19 cellular contexts compared by ENCODE assay signal in genomic region chr3:173241727-173242126, GRCh38.
DNase-seq lines count a peak whose midpoint lies in the region; ATAC-seq, FAIRE-seq and TF ChIP-seq lines count a peak whose summit lies in the region.
"Had no signal": no experiment of that assay in that cellular context is flagged by ENCODE, and none has a peak within 500 bp of the region (broad histone marks: within the 10 kb centered on the region; RNA-seq: fewer than 3 reads in every experiment).

No MANE protein-coding gene starts in this region.

- intact Hi-C loops in kidney (cut with DNase I) = no loop called here

- TF ChIP-seq CTCF in WTC11 (IDR thresholded peaks at IDR 0.05) (no peak), kidney (IDR thresholded peaks at IDR 0.05; ENCODE audit: borderline replicate concordance, extremely low read depth, insufficient read depth) (no peak), type B pancreatic cell (conservative IDR thresholded peaks at IDR 0.05) (no peak)

- no peak overlapping the region for H3K4me3 Mint-ChIP-seq in WTC11
- no peak overlapping the region for H3K4me3 Mint-ChIP-seq in type B pancreatic cell
- H3K4me3 Mint-ChIP-seq: CD4-positive, alpha-beta memory T cell; GM23338; H9 had no signal

- FAIRE-seq in G401.6 (lab: Jason Lieb, UNC) (peak; percentile 96), kidney (lab: Jason Lieb, UNC) (peak; percentile 66)
- FAIRE-seq: GM12878 had no signal

- H3K27me3 Mint-ChIP-seq in WTC11 (ENCODE audit: low read depth) = peaks cover 7% of the 10 kb centered on the region
- H3K27me3 Mint-ChIP-seq in type B pancreatic cell = no peaks in the 10 kb centered on the region
- H3K27me3 Mint-ChIP-seq: CD4-positive, alpha-beta memory T cell had no signal

- H3K27ac Mint-ChIP-seq in WTC11 (no peak overlapping the region), type B pancreatic cell (no peak overlapping the region)
- H3K27ac Mint-ChIP-seq: CD4-positive, alpha-beta memory T cell; GM23338; H9 had no signal

- H3K27ac ChIP-seq in kidney (ENCODE audit: low read depth in 2 of 2, low read length in 2 of 2) = no peak overlapping the region
- no peak overlapping the region for H3K27ac ChIP-seq in substantia nigra (ENCODE audit: low read depth, low read length, poor library complexity, severe bottlenecking)

- 0 out of 2 replicates have a peak, but pooled peaks cover 3% of the 10 kb centered on the region for H3K36me3 Mint-ChIP-seq in WTC11
- H3K36me3 Mint-ChIP-seq in type B pancreatic cell = no peaks in the 10 kb centered on the region
- H3K36me3 Mint-ChIP-seq: CD4-positive, alpha-beta memory T cell had no signal

- no peak for ATAC-seq in WTC11
- no peak for ATAC-seq in GM18907 (IDR thresholded peaks at IDR 0.05; ENCODE audit: unreplicated experiment)
- ATAC-seq: GM12878, GM23338, HCT116 had no signal

- H3K9ac ChIP-seq in kidney (ENCODE audit: low read length in 2 of 2) = no peak overlapping the region

- H3K4me1 Mint-ChIP-seq in WTC11 (peaks cover 14% of the 10 kb centered on the region), type B pancreatic cell (ENCODE audit: unreplicated experiment) (no peaks in the 10 kb centered on the region)
- H3K4me1 Mint-ChIP-seq: CD4-positive, alpha-beta memory T cell had no signal

- CTCF ChIA-PET in WTC11 (lab: Charles Lee) = no interaction called here

- POLR2A ChIA-PET in WTC11 (lab: Charles Lee) = no interaction called here

- DNase-seq in WTC11 (ENCODE audit: low spot score) = no peak
- no peak for DNase-seq in kidney
- DNase-seq in substantia nigra (lab: John Stamatoyannopoulos, UW) = no peak
- DNase-seq in activated CD4-positive, alpha-beta T cell treated with anti-CD3 and anti-CD28 coated beads for 1 hour = no peak
- DNase-seq in type B pancreatic cell (ENCODE audit: extremely low spot score, unreplicated experiment) = no peak
- DNase-seq: 8988T; C1 segment of cervical spinal cord; Calu3; CD4-positive, alpha-beta memory T cell; COR-L47; DMS153; DND-41; GDM1; H9 had no signal

- H3K9me3 Mint-ChIP-seq in WTC11 (peaks cover 4% of the 10 kb centered on the region; the same call in 1 of the 2 replicates), type B pancreatic cell (no peaks in the 10 kb centered on the region)
- H3K9me3 Mint-ChIP-seq: GM23338 had no signal

- no peaks in the 10 kb centered on the region for H3K36me3 ChIP-seq in kidney (ENCODE audit: control insufficient read depth in 1 of 2, insufficient read depth in 2 of 2, low read length in 2 of 2)

- no peak overlapping the region for H3K4me3 ChIP-seq in kidney (ENCODE audit: low read length in 2 of 2)
- H3K4me3 ChIP-seq: GM12878, GM23338 had no signal

- H3K9me3 ChIP-seq in kidney (ENCODE audit: control insufficient read depth in 1 of 2, low read length in 2 of 2) = no peaks in the 10 kb centered on the region

- H3K4me1 ChIP-seq in kidney (ENCODE audit: control insufficient read depth in 1 of 2, insufficient read depth in 1 of 2, low read depth in 1 of 2, low read length in 2 of 2) = no peaks in the 10 kb centered on the region

TF ChIP-seq in WTC11, 78 proteins besides CTCF, POLR2A, EP300 and RAD21:
- TF ChIP-seq HMGA2 (CRISPR knock-in tag; IDR thresholded peaks at IDR 0.05) = peak; percentile 98
- TF ChIP-seq NR2C2 (CRISPR knock-in tag; IDR thresholded peaks at IDR 0.05) = no peak
- TF ChIP-seq, protein P1, sequence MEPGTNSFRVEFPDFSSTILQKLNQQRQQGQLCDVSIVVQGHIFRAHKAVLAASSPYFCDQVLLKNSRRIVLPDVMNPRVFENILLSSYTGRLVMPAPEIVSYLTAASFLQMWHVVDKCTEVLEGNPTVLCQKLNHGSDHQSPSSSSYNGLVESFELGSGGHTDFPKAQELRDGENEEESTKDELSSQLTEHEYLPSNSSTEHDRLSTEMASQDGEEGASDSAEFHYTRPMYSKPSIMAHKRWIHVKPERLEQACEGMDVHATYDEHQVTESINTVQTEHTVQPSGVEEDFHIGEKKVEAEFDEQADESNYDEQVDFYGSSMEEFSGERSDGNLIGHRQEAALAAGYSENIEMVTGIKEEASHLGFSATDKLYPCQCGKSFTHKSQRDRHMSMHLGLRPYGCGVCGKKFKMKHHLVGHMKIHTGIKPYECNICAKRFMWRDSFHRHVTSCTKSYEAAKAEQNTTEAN (CRISPR knock-in tag; IDR thresholded peaks at IDR 0.05) = no peak
- TF ChIP-seq FOXJ3 (CRISPR knock-in tag; IDR thresholded peaks at IDR 0.05; ENCODE audit: borderline replicate concordance) = no peak
- no peak for TF ChIP-seq NFYB (CRISPR knock-in tag; conservative IDR thresholded peaks at IDR 0.05; ENCODE audit: low read depth)
- TF ChIP-seq ZMAT4 (CRISPR knock-in tag; IDR thresholded peaks at IDR 0.05) = no peak
- no peak for TF ChIP-seq NFATC4 (CRISPR knock-in tag; IDR thresholded peaks at IDR 0.05)
